Comparison of ENCODE assay signal across 24 cellular contexts in the genomic region with DNA sequence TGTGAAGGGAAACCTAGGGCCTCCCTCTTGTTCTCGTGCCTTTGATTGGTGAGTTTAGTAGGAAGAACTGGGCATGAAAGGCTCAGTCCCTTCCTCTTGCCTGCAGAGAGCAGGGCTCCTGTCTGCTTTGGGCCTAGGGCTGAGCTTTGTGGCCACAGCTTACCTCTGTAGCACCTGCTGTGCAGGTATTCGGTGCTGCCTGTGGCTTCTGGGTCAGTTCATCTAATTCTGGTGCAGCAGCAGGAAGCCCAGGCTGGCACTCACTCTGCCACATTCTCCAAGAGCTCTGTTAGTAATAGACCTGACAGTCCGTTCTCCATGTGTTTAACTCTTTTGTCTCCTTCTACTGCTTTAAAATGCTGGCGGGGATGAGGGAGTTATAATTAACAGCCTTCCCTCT.
"Had no signal": no experiment of that assay in that cellular context is flagged by ENCODE, and none has a peak within 500 bp of the region (broad histone marks: within the 10 kb centered on the region; RNA-seq: fewer than 3 reads in every experiment).

No MANE protein-coding gene starts in this region.

- H2AFZ ChIP-seq: hepatocyte had no signal

- H3K4me2 ChIP-seq: hepatocyte had no signal

- H3K27me3 Mint-ChIP-seq: central memory CD8-positive, alpha-beta T cell; effector memory CD8-positive, alpha-beta T cell had no signal

- ATAC-seq: activated CD4-positive, alpha-beta T cell treated with anti-CD3 and anti-CD28 coated beads for 36 hours; activated naive CD4-positive, alpha-beta T cell treated with anti-CD3 and anti-CD28 coated beads, Interleukin-2, amount 50 U/mL, for 72 hours; activated T-cell treated with anti-CD3 and anti-CD28 coated beads, Interleukin-2, amount 50 U/mL, for 72 hours; effector memory CD8-positive, alpha-beta T cell; gastroesophageal sphincter; left cardiac atrium; left ventricle myocardium superior; right lobe of liver; stimulated activated naive CD8-positive, alpha-beta T cell treated with anti-CD3 and anti-CD28 coated beads, Interleukin-15, Interleukin-2, amounts not matched to agents 100 U/mL and 50 U/mL, for 24 hours had no signal

- H3K27me3 ChIP-seq: gastroesophageal sphincter, neutrophil, right lobe of liver, testis, uterus had no signal

- H3K4me1 ChIP-seq: gastroesophageal sphincter, right lobe of liver, testis, uterus had no signal

- H3K9me3 ChIP-seq: neutrophil, right lobe of liver, testis, uterus had no signal

- H3K4me3 Mint-ChIP-seq: activated CD4-positive, alpha-beta T cell treated with anti-CD3 and anti-CD28 coated beads for 36 hours; activated T-cell treated with anti-CD3 and anti-CD28 coated beads, Interleukin-2, amount 50 U/mL, for 72 hours; central memory CD8-positive, alpha-beta T cell; effector memory CD8-positive, alpha-beta T cell; nephron had no signal

- H3K4me3 ChIP-seq: coronary artery, gastroesophageal sphincter, hepatocyte, right lobe of liver, testis, uterus had no signal

- DNase-seq: activated CD4-positive, alpha-beta T cell treated with anti-CD3 and anti-CD28 coated beads for 36 hours; activated CD4-positive, CD25-positive, alpha-beta regulatory T cell; activated naive CD4-positive, alpha-beta T cell; activated T-cell treated with anti-CD3 and anti-CD28 coated beads for 4 hours; activated T-cell treated with anti-CD3 and anti-CD28 coated beads, Interleukin-2, amount 50 U/mL, for 72 hours; anterior cingulate cortex; effector memory CD8-positive, alpha-beta T cell; islet precursor cell; left cardiac atrium; left ventricle myocardium superior; right lobe of liver; stimulated activated CD4-positive, alpha-beta T cell treated with anti-CD3 and anti-CD28 coated beads, Interleukin-2, amount 100 ng/mL, for 48 hours; stimulated activated naive CD8-positive, alpha-beta T cell treated with anti-CD3 and anti-CD28 coated beads, Interleukin-15, Interleukin-2, amounts not matched to agents 100 U/mL and 50 U/mL, for 24 hours; T-helper 2 cell; testis; trophoblast cell; uterus had no signal

- H3K79me2 ChIP-seq: hepatocyte had no signal

- H3K36me3 ChIP-seq: gastroesophageal sphincter, neutrophil, right lobe of liver, uterus had no signal

- H3K4me1 Mint-ChIP-seq: activated CD4-positive, alpha-beta T cell treated with anti-CD3 and anti-CD28 coated beads for 36 hours; central memory CD8-positive, alpha-beta T cell; nephron had no signal

- H3K27ac Mint-ChIP-seq: activated CD4-positive, alpha-beta T cell treated with anti-CD3 and anti-CD28 coated beads for 36 hours; activated naive CD4-positive, alpha-beta T cell treated with anti-CD3 and anti-CD28 coated beads, Interleukin-2, amount 50 U/mL, for 72 hours; activated T-cell treated with anti-CD3 and anti-CD28 coated beads, Interleukin-2, amount 50 U/mL, for 72 hours; effector memory CD8-positive, alpha-beta T cell; nephron had no signal

- H3K27ac ChIP-seq: coronary artery, gastroesophageal sphincter, hepatocyte, neutrophil, right lobe of liver, testis, uterus had no signal
